Comparison of ENCODE assay signal across 8 cellular contexts in the genomic region with DNA sequence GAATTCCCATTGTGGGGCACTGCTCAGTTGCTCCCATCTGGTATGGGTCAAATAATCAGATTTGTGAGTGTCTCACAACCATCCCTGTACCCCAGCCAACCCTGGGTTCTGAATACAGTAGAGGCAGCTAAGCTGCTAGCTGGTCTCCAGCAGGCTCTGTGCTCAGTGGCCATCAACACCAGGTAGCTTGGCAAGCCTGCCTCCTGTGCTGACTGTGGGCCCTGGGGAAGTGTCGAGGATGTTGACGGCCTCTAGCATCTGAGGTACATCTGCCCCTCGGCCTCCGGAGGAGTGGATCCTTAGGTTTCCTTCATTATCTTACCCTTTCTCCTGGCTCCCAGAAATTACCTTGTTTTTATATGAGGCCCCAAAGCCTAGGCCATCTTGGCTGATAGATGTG. TPM values are rescaled to one million over a fixed set of nuclear protein-coding genes. Genes with fewer than 3 reads are reported as not detected.
DNase-seq lines count a peak whose midpoint lies in the region; ATAC-seq and TF ChIP-seq lines count a peak whose summit lies in the region.

No MANE protein-coding gene starts in this region.

- no peak overlapping the region for H4K91ac ChIP-seq in mesenchymal stem cell (ENCODE audit: low read length)

- no peak overlapping the region for H3K18ac ChIP-seq in mesenchymal stem cell (ENCODE audit: low read depth in 1 of 2, low read length in 2 of 2)

- no peak for DNase-seq in activated T-cell treated with anti-CD3 and anti-CD28 coated beads, Interleukin-2, amount 50 U/mL, for 24 hours
- no peak for DNase-seq in activated T-cell treated with anti-CD3 and anti-CD28 coated beads, Interleukin-2, amount 50 U/mL, for 48 hours
- no peak for DNase-seq in activated naive CD8-positive, alpha-beta T cell treated with anti-CD3 and anti-CD28 coated beads, Interleukin-2, amount 10 ng/mL, durations not matched to agents 7 days and 5 days
- no peak for DNase-seq in mesenchymal stem cell
- no peak for DNase-seq in testis
- no peak for DNase-seq in SKM-1 treated with dmso at 0.1 percent for 144 hours (lab: John Stamatoyannopoulos, UW; ENCODE audit: unreplicated experiment)
- DNase-seq in ecto neural progenitor cell (ENCODE audit: low spot score): no peak
- no peak for DNase-seq in hippocampal formation (lab: John Stamatoyannopoulos, UW)

- H3K36me3 ChIP-seq in mesenchymal stem cell (ENCODE audit: control insufficient read depth in 1 of 2, insufficient read depth in 2 of 2, low read depth in 1 of 2, low read length in 2 of 2) (peaks cover 0 to 12% of the 10 kb centered on the region in 2 experiments), testis (ENCODE audit: low read depth, missing control alignments) (no peaks in the 10 kb centered on the region)

- H2BK120ac ChIP-seq in mesenchymal stem cell (ENCODE audit: low read depth, low read length): no peak overlapping the region

- no peak overlapping the region for H2BK5ac ChIP-seq in mesenchymal stem cell (ENCODE audit: low read depth, low read length, poor library complexity, severe bottlenecking)

- H3K4me1 Mint-ChIP-seq in activated T-cell treated with anti-CD3 and anti-CD28 coated beads, Interleukin-2, amount 50 U/mL, for 24 hours (ENCODE audit: low read depth): peaks cover 96% of the 10 kb centered on the region
- H3K4me1 Mint-ChIP-seq in activated naive CD8-positive, alpha-beta T cell treated with anti-CD3 and anti-CD28 coated beads, Interleukin-2, amount 10 ng/mL, durations not matched to agents 7 days and 5 days: peaks cover 76% of the 10 kb centered on the region

- H3K4me3 ChIP-seq in mesenchymal stem cell (ENCODE audit: insufficient read depth in 1 of 2, low read depth in 1 of 2, low read length in 2 of 2): no peak overlapping the region
- no peak overlapping the region for H3K4me3 ChIP-seq in testis

- H3K27me3 ChIP-seq in mesenchymal stem cell (ENCODE audit: control insufficient read depth in 1 of 2, insufficient read depth in 1 of 2, low read length in 2 of 2) (no peaks in the 10 kb centered on the region), testis (no peaks in the 10 kb centered on the region)

- TF ChIP-seq CTCF in testis (IDR thresholded peaks at IDR 0.05): no peak

- H3K4me1 ChIP-seq in mesenchymal stem cell (ENCODE audit: control insufficient read depth, insufficient read depth, low read depth, low read length) (peaks cover 15% of the 10 kb centered on the region), testis (peaks cover 42% of the 10 kb centered on the region)

- no peak for TF ChIP-seq POLR2A in testis (IDR thresholded peaks at IDR 0.05)

- no peaks in the 10 kb centered on the region for H3K79me1 ChIP-seq in mesenchymal stem cell (replicated peaks; ENCODE audit: low read length, poor library complexity, severe bottlenecking)

- H2AFZ ChIP-seq in mesenchymal stem cell (ENCODE audit: low read depth, low read length): no peak overlapping the region

- no peaks in the 10 kb centered on the region for H3K9me3 ChIP-seq in mesenchymal stem cell (ENCODE audit: control insufficient read depth, low read length)
- H3K9me3 ChIP-seq in testis: no peaks in the 10 kb centered on the region

- H3K4ac ChIP-seq in mesenchymal stem cell (ENCODE audit: low read depth in 1 of 2, low read length in 2 of 2): no peak overlapping the region

- peak overlapping the region; percentile 30 for H3K9ac ChIP-seq in mesenchymal stem cell (ENCODE audit: low read length)

- no peak overlapping the region for H2BK12ac ChIP-seq in mesenchymal stem cell (ENCODE audit: low read length in 2 of 2)

- H2AK5ac ChIP-seq in mesenchymal stem cell (ENCODE audit: low read length, severe bottlenecking): no peak overlapping the region

- no peak overlapping the region for H3K23ac ChIP-seq in mesenchymal stem cell (ENCODE audit: low read length in 2 of 2)

- H3K9me3 Mint-ChIP-seq in activated T-cell treated with anti-CD3 and anti-CD28 coated beads, Interleukin-2, amount 50 U/mL, for 24 hours: no peaks in the 10 kb centered on the region
- H3K9me3 Mint-ChIP-seq in activated naive CD8-positive, alpha-beta T cell treated with anti-CD3 and anti-CD28 coated beads, Interleukin-2, amount 10 ng/mL, durations not matched to agents 7 days and 5 days: no peaks in the 10 kb centered on the region

- H3K27ac ChIP-seq in mesenchymal stem cell (ENCODE audit: low read length, poor library complexity, severe bottlenecking) (no peak overlapping the region), testis (peak overlapping the region; percentile 29 to 50)

- no peak overlapping the region for H2BK15ac ChIP-seq in mesenchymal stem cell (ENCODE audit: low read depth, poor library complexity, severe bottlenecking)

- WGBS in mesenchymal stem cell: 98% methylated on average over 4 of the region's 4 CpGs
- WGBS in testis, 2 donors: 66 to 73% methylated on average over 4 of the region's 4 CpGs

- H3K14ac ChIP-seq in mesenchymal stem cell (ENCODE audit: low read length in 2 of 2): no peak overlapping the region

- POLR2A ChIA-PET in activated naive CD8-positive, alpha-beta T cell treated with anti-CD3 and anti-CD28 coated beads, Interleukin-2, amount 10 ng/mL, durations not matched to agents 7 days and 5 days (lab: Charles Lee): interaction anchor here (0.6 to 0.7 kb wide), 2 partner anchors 10 to 23 kb away, joined by 3 to 5 read pairs; no protein-coding TSS in a partner anchor

- H3K36me3 Mint-ChIP-seq in activated T-cell treated with anti-CD3 and anti-CD28 coated beads, Interleukin-2, amount 50 U/mL, for 24 hours (ENCODE audit: low read depth): peaks cover 80% of the 10 kb centered on the region
- H3K36me3 Mint-ChIP-seq in activated naive CD8-positive, alpha-beta T cell treated with anti-CD3 and anti-CD28 coated beads, Interleukin-2, amount 10 ng/mL, durations not matched to agents 7 days and 5 days: peaks cover 7% of the 10 kb centered on the region

- H3K27ac Mint-ChIP-seq in activated T-cell treated with anti-CD3 and anti-CD28 coated beads, Interleukin-2, amount 50 U/mL, for 24 hours: peak overlapping the region; percentile 89
- peak overlapping the region; percentile 75 for H3K27ac Mint-ChIP-seq in activated naive CD8-positive, alpha-beta T cell treated with anti-CD3 and anti-CD28 coated beads, Interleukin-2, amount 10 ng/mL, durations not matched to agents 7 days and 5 days

- intact Hi-C loops in testis (cut with DNase I; ENCODE audit: low total_unique reads): no loop called here

- no peaks in the 10 kb centered on the region for H3K27me3 Mint-ChIP-seq in activated T-cell treated with anti-CD3 and anti-CD28 coated beads, Interleukin-2, amount 50 U/mL, for 24 hours
- H3K27me3 Mint-ChIP-seq in activated naive CD8-positive, alpha-beta T cell treated with anti-CD3 and anti-CD28 coated beads, Interleukin-2, amount 10 ng/mL, durations not matched to agents 7 days and 5 days: no peaks in the 10 kb centered on the region

- H4K8ac ChIP-seq in mesenchymal stem cell (ENCODE audit: low read length): no peak overlapping the region

- H3K4me3 Mint-ChIP-seq in activated T-cell treated with anti-CD3 and anti-CD28 coated beads, Interleukin-2, amount 50 U/mL, for 24 hours: peak overlapping the region; percentile 49
- H3K4me3 Mint-ChIP-seq in activated naive CD8-positive, alpha-beta T cell treated with anti-CD3 and anti-CD28 coated beads, Interleukin-2, amount 10 ng/mL, durations not matched to agents 7 days and 5 days: no peak overlapping the region

- no peak overlapping the region for H3K4me2 ChIP-seq in mesenchymal stem cell (ENCODE audit: low read length, poor library complexity, severe bottlenecking)

- ATAC-seq in activated naive CD8-positive, alpha-beta T cell treated with anti-CD3 and anti-CD28 coated beads, Interleukin-2, amount 10 ng/mL, durations not matched to agents 7 days and 5 days (ENCODE audit: low read depth): no peak

RNA-seq across cellular contexts. Expression of a gene that starts 13.3 kb away (rescaled TPM):
- total RNA-seq in activated naive CD8-positive, alpha-beta T cell treated with anti-CD3 and anti-CD28 coated beads, Interleukin-2, amount 10 ng/mL, durations not matched to agents 7 days and 5 days: 100 to 1,000 TPM; 103 to 109 TPM
- polyA plus RNA-seq in mesenchymal stem cell (2013, experiment 1 of 2): 50.8 TPM
- 49.7 TPM for polyA plus RNA-seq in mesenchymal stem cell (2013, experiment 2 of 2)
- total RNA-seq in testis: 10 to 100 TPM; 61.3 to 68.3 TPM
- polyA plus RNA-seq in testis (ENCODE audit: insufficient read depth, low read depth, low replicate concordance): 69.8 TPM

RNA-seq across cellular contexts. Expression of a gene that starts 54.3 kb away (rescaled TPM):
- total RNA-seq in activated naive CD8-positive, alpha-beta T cell treated with anti-CD3 and anti-CD28 coated beads, Interleukin-2, amount 10 ng/mL, durations not matched to agents 7 days and 5 days: 10 to 100 TPM; 37.0 to 37.7 TPM
- polyA plus RNA-seq in mesenchymal stem cell (2013, experiment 1 of 2): 12.6 TPM
- polyA plus RNA-seq in mesenchymal stem cell (2013, experiment 2 of 2): 11.6 TPM
- 10 to 100 TPM; 78.7 to 92.4 TPM for total RNA-seq in testis
- polyA plus RNA-seq in testis (ENCODE audit: insufficient read depth, low read depth, low replicate concordance): 50.4 TPM
